Comparison of ENCODE assay signal across 1 cellular context in genomic region chr20:59583428-59584277, GRCh38.
A peak's percentile ranks its signal among the peaks of the same experiment; 100 is the strongest.
TF ChIP-seq lines count a peak whose summit lies in the region.

No MANE protein-coding gene starts in this region.

TF ChIP-seq in HepG2, 621 proteins besides CTCF, POLR2A, EP300 and RAD21:
- TF ChIP-seq ZBTB3 (CRISPR knock-in tag; IDR thresholded peaks at IDR 0.05; ENCODE audit: borderline replicate concordance, low read depth) = no peak
- 0 out of 2 replicates have a peak, but pooled peaks have one; percentile 5 for TF ChIP-seq BHLHE40 (IDR thresholded peaks at IDR 0.05; ENCODE audit: low read length)
- no peak for TF ChIP-seq ZBTB1 (CRISPR knock-in tag; IDR thresholded peaks at IDR 0.05; ENCODE audit: borderline replicate concordance)
- TF ChIP-seq HMG20A (CRISPR knock-in tag; IDR thresholded peaks at IDR 0.05; ENCODE audit: borderline replicate concordance) = no peak
- TF ChIP-seq ZMYM4 (CRISPR knock-in tag; IDR thresholded peaks at IDR 0.05) = no peak
- TF ChIP-seq TRAFD1 (CRISPR knock-in tag; IDR thresholded peaks at IDR 0.05; ENCODE audit: borderline replicate concordance) = no peak
- TF ChIP-seq ZHX1 (CRISPR knock-in tag; IDR thresholded peaks at IDR 0.05; ENCODE audit: low read depth) = no peak
TF ChIP-seq in HepG2: peak in this region for 1.
